In genomic region chr2:99171377-99172140, GRCh38 we compare ENCODE assay signal across 23 cellular contexts. TPM values are rescaled to one million over a fixed set of nuclear protein-coding genes. Genes with fewer than 3 reads are reported as not detected.
A peak's percentile ranks its signal among the peaks of the same experiment; 100 is the strongest.
DNase-seq lines count a peak whose midpoint lies in the region; ATAC-seq, FAIRE-seq and TF ChIP-seq lines count a peak whose summit lies in the region.
"Had no signal": no experiment of that assay in that cellular context is flagged by ENCODE, and none has a peak within 500 bp of the region (broad histone marks: within the 10 kb centered on the region; RNA-seq: fewer than 3 reads in every experiment).

No MANE protein-coding gene starts in this region.

- FAIRE-seq in islet of Langerhans (lab: Jason Lieb, UNC): peak; percentile 21
- FAIRE-seq: RCC 7860 had no signal

- peaks cover 14% of the 10 kb centered on the region for H3K4me1 Mint-ChIP-seq in activated naive CD4-positive, alpha-beta T cell treated with anti-CD3 and anti-CD28 coated beads, Interleukin-2, amount 10 ng/mL, durations not matched to agents 7 days and 5 days
- H3K4me1 Mint-ChIP-seq in T-helper 17 cell (peaks cover 13% of the 10 kb centered on the region), Calu3 (ENCODE audit: low read depth, unreplicated experiment) (no peaks in the 10 kb centered on the region)
- H3K4me1 Mint-ChIP-seq in stimulated activated naive CD8-positive, alpha-beta T cell treated with anti-CD3 and anti-CD28 coated beads, Interleukin-15, amount 100 ng/mL, for 72 hours: peaks cover 46% of the 10 kb centered on the region

- H3K9me3 ChIP-seq in T-helper 17 cell (ENCODE audit: control insufficient read depth, low read length, poor library complexity, severe bottlenecking): no peaks in the 10 kb centered on the region
- H3K9me3 ChIP-seq: HAP-1 had no signal

- no peaks in the 10 kb centered on the region for H3K27me3 Mint-ChIP-seq in activated naive CD4-positive, alpha-beta T cell treated with anti-CD3 and anti-CD28 coated beads, Interleukin-2, amount 10 ng/mL, durations not matched to agents 7 days and 5 days
- H3K27me3 Mint-ChIP-seq in T-helper 17 cell (no peaks in the 10 kb centered on the region), Calu3 (ENCODE audit: unreplicated experiment) (no peaks in the 10 kb centered on the region)
- H3K27me3 Mint-ChIP-seq in stimulated activated naive CD8-positive, alpha-beta T cell treated with anti-CD3 and anti-CD28 coated beads, Interleukin-15, amount 100 ng/mL, for 72 hours: no peaks in the 10 kb centered on the region

- CTCF ChIA-PET in activated naive CD4-positive, alpha-beta T cell treated with anti-CD3 and anti-CD28 coated beads, Interleukin-2, amount 10 ng/mL, durations not matched to agents 7 days and 5 days (lab: Charles Lee): no interaction called here
- CTCF ChIA-PET in Calu3 (lab: Charles Lee): no interaction called here

- no peak for TF ChIP-seq CTCF in Calu3 (IDR thresholded peaks at IDR 0.05; ENCODE audit: unreplicated experiment)

- intact Hi-C loops in Calu3 (cut with micrococcal nuclease; ENCODE audit: unreplicated experiment): no loop called here

- BruUV-seq in Calu3 (replicated peaks; lab: Mats Ljungman, UMichigan): no TSS peak

- peak overlapping the region; percentile 72 for H3K27ac Mint-ChIP-seq in activated naive CD4-positive, alpha-beta T cell treated with anti-CD3 and anti-CD28 coated beads, Interleukin-2, amount 50 U/mL, for 72 hours
- H3K27ac Mint-ChIP-seq in activated naive CD4-positive, alpha-beta T cell treated with anti-CD3 and anti-CD28 coated beads, Interleukin-2, amount 10 ng/mL, durations not matched to agents 7 days and 5 days: no peak overlapping the region
- H3K27ac Mint-ChIP-seq in T-helper 17 cell: peak overlapping the region; percentile 85
- peak overlapping the region; percentile 86 to 92 for H3K27ac Mint-ChIP-seq in stimulated activated naive CD8-positive, alpha-beta T cell treated with anti-CD3 and anti-CD28 coated beads, Interleukin-15, amount 100 ng/mL, for 72 hours
- no peak overlapping the region for H3K27ac Mint-ChIP-seq in Calu3 (ENCODE audit: unreplicated experiment)

- no peak overlapping the region for H3K4me3 Mint-ChIP-seq in activated naive CD4-positive, alpha-beta T cell treated with anti-CD3 and anti-CD28 coated beads, Interleukin-2, amount 10 ng/mL, durations not matched to agents 7 days and 5 days
- H3K4me3 Mint-ChIP-seq in T-helper 17 cell (no peak overlapping the region), Calu3 (ENCODE audit: low read depth, unreplicated experiment) (no peak overlapping the region)
- no peak overlapping the region for H3K4me3 Mint-ChIP-seq in stimulated activated naive CD8-positive, alpha-beta T cell treated with anti-CD3 and anti-CD28 coated beads, Interleukin-15, amount 100 ng/mL, for 72 hours

- no peak for DNase-seq in activated naive CD4-positive, alpha-beta T cell treated with anti-CD3 and anti-CD28 coated beads, Interleukin-2, amount 50 U/mL, for 72 hours (ENCODE audit: low spot score in 2 of 2)
- DNase-seq in activated naive CD4-positive, alpha-beta T cell treated with anti-CD3 and anti-CD28 coated beads, Interleukin-2, amount 10 ng/mL, durations not matched to agents 7 days and 5 days: no peak
- DNase-seq in T-helper 17 cell: no peak
- peak in 1 of 2 donors; percentile 16 for DNase-seq in stimulated activated naive CD8-positive, alpha-beta T cell treated with anti-CD3 and anti-CD28 coated beads, Interleukin-15, amount 100 ng/mL, for 72 hours
- DNase-seq in H4 (ENCODE audit: low spot score): no peak
- no peak for DNase-seq in Calu3
- DNase-seq: AML-193; COR-L47; GDM1; MM.1S; NCI-H1092; NCI-H1436 treated with DMSO at 0.1 percent for 48 hours; NCI-H2029 treated with DMSO at 0.1 percent for 48 hours; NCI-H2171 treated with DMSO at 0.1 percent for 48 hours; NCI-H446; NCI-H526 treated with DMSO at 0.1 percent for 48 hours; NK-92 treated with Interleukin-12 subunit alpha and Interleukin-12 subunit beta, amount 100 ng/mL, for 24 hours had no signal

- peak in 1 of 2 donors; percentile 63 for ATAC-seq in activated naive CD4-positive, alpha-beta T cell treated with anti-CD3 and anti-CD28 coated beads, Interleukin-2, amount 50 U/mL, for 72 hours
- no peak for ATAC-seq in T-helper 17 cell
- ATAC-seq in stimulated activated naive CD8-positive, alpha-beta T cell treated with anti-CD3 and anti-CD28 coated beads, Interleukin-15, amount 100 ng/mL, for 72 hours: peak; percentile 78
- ATAC-seq: Right ventricle myocardium inferior had no signal

- H3K9me3 Mint-ChIP-seq in activated naive CD4-positive, alpha-beta T cell treated with anti-CD3 and anti-CD28 coated beads, Interleukin-2, amount 50 U/mL, for 72 hours: no peaks in the 10 kb centered on the region
- no peaks in the 10 kb centered on the region for H3K9me3 Mint-ChIP-seq in activated naive CD4-positive, alpha-beta T cell treated with anti-CD3 and anti-CD28 coated beads, Interleukin-2, amount 10 ng/mL, durations not matched to agents 7 days and 5 days
- H3K9me3 Mint-ChIP-seq in stimulated activated naive CD8-positive, alpha-beta T cell treated with anti-CD3 and anti-CD28 coated beads, Interleukin-15, amount 100 ng/mL, for 72 hours: no peaks in the 10 kb centered on the region
- no peaks in the 10 kb centered on the region for H3K9me3 Mint-ChIP-seq in Calu3 (ENCODE audit: low read depth, unreplicated experiment)

- H3K36me3 Mint-ChIP-seq in activated naive CD4-positive, alpha-beta T cell treated with anti-CD3 and anti-CD28 coated beads, Interleukin-2, amount 50 U/mL, for 72 hours: peaks cover 0 to 12% of the 10 kb centered on the region in 2 donors
- peaks cover 35% of the 10 kb centered on the region for H3K36me3 Mint-ChIP-seq in activated naive CD4-positive, alpha-beta T cell treated with anti-CD3 and anti-CD28 coated beads, Interleukin-2, amount 10 ng/mL, durations not matched to agents 7 days and 5 days
- H3K36me3 Mint-ChIP-seq in T-helper 17 cell (ENCODE audit: low read depth) (peaks cover 2% of the 10 kb centered on the region), Calu3 (ENCODE audit: insufficient read depth, unreplicated experiment) (peaks cover 16% of the 10 kb centered on the region)

RNA-seq across cellular contexts. Expression of gene MITD1, which starts 9.3 kb away (rescaled TPM):
- total RNA-seq in activated naive CD4-positive, alpha-beta T cell treated with anti-CD3 and anti-CD28 coated beads, Interleukin-2, amount 50 U/mL, for 72 hours: 100 to 1,000 TPM in 1 of 2 donors, 10 to 100 TPM in 1; 71.5 to 107 TPM
- total RNA-seq in T-helper 17 cell (10 to 100 TPM; 24.5 to 26.4 TPM), Calu3 (2022) (28.6 and 29.9 TPM in 2 replicates)
- 23.8 and 24.1 TPM in 2 replicates for total RNA-seq in H4 (2014; rRNA removed; shearing (Covaris generic))

RNA-seq across cellular contexts. Expression of gene MRPL30, which starts 9.4 kb away (rescaled TPM):
- 10 to 100 TPM; 27.9 to 48.5 TPM for total RNA-seq in activated naive CD4-positive, alpha-beta T cell treated with anti-CD3 and anti-CD28 coated beads, Interleukin-2, amount 50 U/mL, for 72 hours
- total RNA-seq in T-helper 17 cell (10 to 100 TPM; 14.1 to 14.2 TPM), Calu3 (2022) (38.8 and 39.0 TPM in 2 replicates)
- 49.4 and 49.6 TPM in 2 replicates for total RNA-seq in H4 (2014; rRNA removed; shearing (Covaris generic))

RNA-seq across cellular contexts. Expression of gene LIPT1, which starts 16.8 kb away (rescaled TPM):
- total RNA-seq in activated naive CD4-positive, alpha-beta T cell treated with anti-CD3 and anti-CD28 coated beads, Interleukin-2, amount 50 U/mL, for 72 hours: 1 to 10 TPM; 3.5 to 6.9 TPM
- total RNA-seq in T-helper 17 cell (10 to 100 TPM in 1 of 2 donors, 1 to 10 TPM in 1; 9.7 to 11.0 TPM), Calu3 (2022) (10.4 and 14.1 TPM in 2 replicates)
- total RNA-seq in H4 (2014; rRNA removed; shearing (Covaris generic)): 4.9 and 8.5 TPM in 2 replicates

RNA-seq across cellular contexts. Expression of gene TSGA10, which starts 16.8 kb away (rescaled TPM):
- total RNA-seq in activated naive CD4-positive, alpha-beta T cell treated with anti-CD3 and anti-CD28 coated beads, Interleukin-2, amount 50 U/mL, for 72 hours: 1 to 10 TPM; 5.2 to 8.0 TPM
- 1 to 10 TPM; 7.7 to 8.3 TPM for total RNA-seq in T-helper 17 cell
- total RNA-seq in H4 (2014; rRNA removed; shearing (Covaris generic)): 1.9 and 3.0 TPM in 2 replicates
- total RNA-seq in Calu3 (2022): 14.2 and 16.1 TPM in 2 replicates

RNA-seq across cellular contexts. Expression of gene C2orf15, which starts 30.1 kb away (rescaled TPM):
- total RNA-seq in activated naive CD4-positive, alpha-beta T cell treated with anti-CD3 and anti-CD28 coated beads, Interleukin-2, amount 50 U/mL, for 72 hours: 1 to 10 TPM; 2.1 to 4.9 TPM
- 1 to 10 TPM; 2.4 to 2.7 TPM for total RNA-seq in T-helper 17 cell
- total RNA-seq in H4 (2014; rRNA removed; shearing (Covaris generic)): 0.37 and 3.8 TPM in 2 replicates
- total RNA-seq in Calu3 (2022): 6.9 and 7.7 TPM in 2 replicates
- total RNA-seq: LHCN-M2, Right ventricle myocardium inferior, SK-MEL-5 had no signal

Comparison
In these comparisons a context has a peak if more than half of its experiments do, and no peak if none do; other contexts are left out.
1. H3K27ac Mint-ChIP-seq: peak in activated naive CD4-positive, alpha-beta T cell treated with anti-CD3 and anti-CD28 coated beads, Interleukin-2, amount 50 U/mL, for 72 hours (2 of 2), T-helper 17 cell (single experiment) and stimulated activated naive CD8-positive, alpha-beta T cell treated with anti-CD3 and anti-CD28 coated beads, Interleukin-15, amount 100 ng/mL, for 72 hours (2 of 2); none in activated naive CD4-positive, alpha-beta T cell treated with anti-CD3 and anti-CD28 coated beads, Interleukin-2, amount 10 ng/mL, durations not matched to agents 7 days and 5 days (single experiment) and Calu3 (single experiment).